In genomic region chr10:117547301-117548153, GRCh38 we compare ENCODE assay signal across 14 cellular contexts. TPM values are rescaled to one million over a fixed set of nuclear protein-coding genes. Genes with fewer than 3 reads are reported as not detected.
DNase-seq lines count a peak whose midpoint lies in the region; ATAC-seq and TF ChIP-seq lines count a peak whose summit lies in the region.
"Had no signal": no experiment of that assay in that cellular context is flagged by ENCODE, and none has a peak within 500 bp of the region (broad histone marks: within the 10 kb centered on the region; RNA-seq: fewer than 3 reads in every experiment).

No MANE protein-coding gene starts in this region.

- H2BK5ac ChIP-seq in mesendoderm (ENCODE audit: low read length), result no peak overlapping the region

- H3K4me2 ChIP-seq in mesendoderm (ENCODE audit: low read length), result no peak overlapping the region

- H3K27me3 ChIP-seq in mesendoderm (ENCODE audit: insufficient read depth, low read length, poor library complexity), result peaks cover 78% of the 10 kb centered on the region
- no peaks in the 10 kb centered on the region for H3K27me3 ChIP-seq in testis

- no peak overlapping the region for H3K9ac ChIP-seq in mesendoderm (ENCODE audit: low read length)

- ATAC-seq in GM19467 (IDR thresholded peaks at IDR 0.05; ENCODE audit: unreplicated experiment) (no peak), HG03097 (IDR thresholded peaks at IDR 0.05; ENCODE audit: low FRiP score, unreplicated experiment) (no peak)
- ATAC-seq: activated CD4-positive, alpha-beta T cell treated with anti-CD3 and anti-CD28 coated beads for 36 hours had no signal

- no peak overlapping the region for H4K5ac ChIP-seq in mesendoderm (ENCODE audit: low read length)

- H3K36me3 ChIP-seq in mesendoderm (ENCODE audit: control insufficient read depth, insufficient read depth, low read length), result no peaks in the 10 kb centered on the region
- no peaks in the 10 kb centered on the region for H3K36me3 ChIP-seq in testis (ENCODE audit: low read depth, missing control alignments)
- H3K36me3 ChIP-seq: esophagus muscularis mucosa had no signal

- H3K9me3 ChIP-seq in testis, result no peaks in the 10 kb centered on the region
- H3K9me3 ChIP-seq: esophagus muscularis mucosa had no signal

- peaks cover 9% of the 10 kb centered on the region for H3K36me3 Mint-ChIP-seq in T-helper 1 cell treated with Interleukin-12 subunit alpha and Interleukin-12 subunit beta and Interleukin-4 antibody, amounts not matched to agents 30 μg/mL and 1 μg/mL, for 36 hours (ENCODE audit: low read depth)

- no peaks in the 10 kb centered on the region for H3K79me1 ChIP-seq in mesendoderm (ENCODE audit: low read length)

- no peak overlapping the region for H2BK15ac ChIP-seq in mesendoderm (replicated peaks; ENCODE audit: low read depth)

- H3K4me1 ChIP-seq in mesendoderm (ENCODE audit: control insufficient read depth, low read depth, low read length), result peaks cover 5% of the 10 kb centered on the region
- H3K4me1 ChIP-seq in testis, result peaks cover 16% of the 10 kb centered on the region

- H3K4ac ChIP-seq in mesendoderm (ENCODE audit: low read depth, low read length), result no peak overlapping the region

- H3K27ac ChIP-seq in mesendoderm (ENCODE audit: low read depth, low read length) (no peak overlapping the region), testis (peak overlapping the region; percentile 18 to 80)
- H3K27ac ChIP-seq: 22Rv1, esophagus muscularis mucosa had no signal

- no peak overlapping the region for H3K4me3 Mint-ChIP-seq in T-helper 1 cell treated with Interleukin-12 subunit alpha and Interleukin-12 subunit beta and Interleukin-4 antibody, amounts not matched to agents 30 μg/mL and 1 μg/mL, for 36 hours
- H3K4me3 Mint-ChIP-seq: activated CD4-positive, alpha-beta T cell treated with anti-CD3 and anti-CD28 coated beads for 36 hours; mesothelial cell of epicardium had no signal

- H3K18ac ChIP-seq in mesendoderm (ENCODE audit: low read length), result no peak overlapping the region

- H3K4me3 ChIP-seq in mesendoderm (ENCODE audit: low read length) (no peak overlapping the region), testis (no peak overlapping the region)
- H3K4me3 ChIP-seq: esophagus muscularis mucosa had no signal

- H2AK5ac ChIP-seq in mesendoderm (ENCODE audit: low read length), result no peak overlapping the region

- no peak overlapping the region for H2BK120ac ChIP-seq in mesendoderm (ENCODE audit: low read depth, low read length)

- H3K23ac ChIP-seq in mesendoderm (ENCODE audit: low read length), result no peak overlapping the region

- no peak overlapping the region for H4K8ac ChIP-seq in mesendoderm (ENCODE audit: low read depth, low read length)

- no peaks in the 10 kb centered on the region for H3K9me3 Mint-ChIP-seq in T-helper 1 cell treated with Interleukin-12 subunit alpha and Interleukin-12 subunit beta and Interleukin-4 antibody, amounts not matched to agents 30 μg/mL and 1 μg/mL, for 36 hours
- H3K9me3 Mint-ChIP-seq: mesothelial cell of epicardium had no signal

- no peak overlapping the region for H3K56ac ChIP-seq in mesendoderm (ENCODE audit: low read length)

- H3K27me3 Mint-ChIP-seq in T-helper 1 cell treated with Interleukin-12 subunit alpha and Interleukin-12 subunit beta and Interleukin-4 antibody, amounts not matched to agents 30 μg/mL and 1 μg/mL, for 36 hours (ENCODE audit: low read depth), result peaks cover 95% of the 10 kb centered on the region

- DNase-seq in T-helper 1 cell, result no peak
- DNase-seq in astrocyte of the hippocampus (ENCODE audit: low read depth, low spot score), result peak; percentile 67
- DNase-seq in mesendoderm, result peak; percentile 56
- no peak for DNase-seq in testis
- DNase-seq in NCI-H128 (lab: John Stamatoyannopoulos, UW; ENCODE audit: unreplicated experiment), result no peak
- DNase-seq: activated CD4-positive, alpha-beta T cell treated with anti-CD3 and anti-CD28 coated beads for 36 hours; NCI-H226; SW 1271 had no signal

- TF ChIP-seq CTCF in testis (IDR thresholded peaks at IDR 0.05), result no peak

- no CpG with 5 or more reads among the region's 22 CpGs for WGBS in mesendoderm (ENCODE audit: extremely low coverage, insufficient coverage, low lambda C conversion rate)
- 23 to 32% methylated on average over 20 to 22 of the region's 22 CpGs for WGBS in testis, 2 donors

- no peak for TF ChIP-seq POLR2A in testis (IDR thresholded peaks at IDR 0.05)

- peak overlapping the region; percentile 63 for H3K27ac Mint-ChIP-seq in T-helper 1 cell treated with Interleukin-12 subunit alpha and Interleukin-12 subunit beta and Interleukin-4 antibody, amounts not matched to agents 30 μg/mL and 1 μg/mL, for 36 hours
- H3K27ac Mint-ChIP-seq: activated CD4-positive, alpha-beta T cell treated with anti-CD3 and anti-CD28 coated beads for 36 hours; mesothelial cell of epicardium had no signal

- intact Hi-C loops in testis (cut with DNase I; ENCODE audit: low total_unique reads), result loop anchor here (10.0 kb wide), 1 partner anchor 497 kb away; the partner anchor contains the start of gene RAB11FIP2

- H3K79me2 ChIP-seq in mesendoderm (ENCODE audit: control insufficient read depth, insufficient read depth, low read length), result no peaks in the 10 kb centered on the region

- H3K4me1 Mint-ChIP-seq in T-helper 1 cell treated with Interleukin-12 subunit alpha and Interleukin-12 subunit beta and Interleukin-4 antibody, amounts not matched to agents 30 μg/mL and 1 μg/mL, for 36 hours (ENCODE audit: low read depth), result peaks cover 13% of the 10 kb centered on the region

RNA-seq across cellular contexts. Expression of gene EMX2, which starts 5.0 kb away (rescaled TPM):
- 0.04 TPM for polyA plus RNA-seq in mesendoderm (2013, experiment 1 of 2)
- not detected for polyA plus RNA-seq in mesendoderm (2013, experiment 2 of 2)
- total RNA-seq in testis, result 1 to 10 TPM; 1.5 to 1.9 TPM
- polyA plus RNA-seq in testis (ENCODE audit: insufficient read depth, low read depth, low replicate concordance), result 6.9 TPM
- total RNA-seq: activated CD4-positive, alpha-beta T cell treated with anti-CD3 and anti-CD28 coated beads for 36 hours had no signal

Comparison
In these comparisons a context has a peak if more than half of its experiments do, and no peak if none do; other contexts are left out.
1. DNase-seq: peak in astrocyte of the hippocampus (single experiment) and mesendoderm (single experiment); none in T-helper 1 cell (0 of 5), testis (single experiment) and NCI-H128 (single experiment).